Comparison of ENCODE assay signal across 20 cellular contexts in genomic region chr18:35695384-35695783, GRCh38.
DNase-seq lines count a peak whose midpoint lies in the region; ATAC-seq and TF ChIP-seq lines count a peak whose summit lies in the region.
"Had no signal": no experiment of that assay in that cellular context is flagged by ENCODE, and none has a peak within 500 bp of the region (broad histone marks: within the 10 kb centered on the region; RNA-seq: fewer than 3 reads in every experiment).

No MANE protein-coding gene starts in this region.

- no peaks in the 10 kb centered on the region for H3K27me3 Mint-ChIP-seq in mesothelial cell of epicardium (ENCODE audit: low read depth)
- H3K27me3 Mint-ChIP-seq: stimulated activated memory B cell treated with anti-CD40 and anti-IgM and Interleukin-4, amounts not matched to agents 10 μg/mL and 1 μg/mL and 100 μg/mL, for 72 hours had no signal

- intact Hi-C loops in stomach (cut with DNase I; ENCODE audit: low total_unique reads) = no loop called here

- TF ChIP-seq EP300 in stomach (IDR thresholded peaks at IDR 0.05) = no peak

- no peak overlapping the region for H3K27ac Mint-ChIP-seq in mesothelial cell of epicardium
- H3K27ac Mint-ChIP-seq: CD8-positive, alpha-beta T cell; nephron progenitor cell; stimulated activated memory B cell treated with anti-CD40 and anti-IgM and Interleukin-4, amounts not matched to agents 10 μg/mL and 1 μg/mL and 100 μg/mL, for 72 hours had no signal

- TF ChIP-seq CTCF in stomach (IDR thresholded peaks at IDR 0.05) (no peak), brain microvascular endothelial cell (IDR thresholded peaks at IDR 0.05; ENCODE audit: low read depth, low read length, missing control alignments) (no peak), mesothelial cell of epicardium (IDR thresholded peaks at IDR 0.05; ENCODE audit: unreplicated experiment) (no peak)

- WGBS in stomach, 5 donors = 93 to 100% (median 95%) methylated on average over 1 of the region's 1 CpG

- in situ Hi-C loops in brain microvascular endothelial cell (cut with HindIII; ENCODE audit: low pct_ligation_motif_present, low sequenced_read_pairs) = no loop called here

- H3K4me3 Mint-ChIP-seq in mesothelial cell of epicardium = no peak overlapping the region
- H3K4me3 Mint-ChIP-seq: CD8-positive, alpha-beta T cell; nephron progenitor cell; stimulated activated memory B cell treated with anti-CD40 and anti-IgM and Interleukin-4, amounts not matched to agents 10 μg/mL and 1 μg/mL and 100 μg/mL, for 72 hours had no signal

- H3K27ac ChIP-seq in stomach = peak overlapping the region in 3 of 5 donors; percentile 5 to 40 (median 18)
- no peak overlapping the region for H3K27ac ChIP-seq in brain microvascular endothelial cell
- H3K27ac ChIP-seq: SK-N-MC had no signal

- H3K4me1 ChIP-seq in stomach = peaks cover 0 to 15% (median 9%) of the 10 kb centered on the region in 4 donors

- TF ChIP-seq POLR2A in stomach (IDR thresholded peaks at IDR 0.05) = no peak

- peaks cover 8% of the 10 kb centered on the region for H3K4me1 Mint-ChIP-seq in mesothelial cell of epicardium
- H3K4me1 Mint-ChIP-seq: nephron progenitor cell; stimulated activated memory B cell treated with anti-CD40 and anti-IgM and Interleukin-4, amounts not matched to agents 10 μg/mL and 1 μg/mL and 100 μg/mL, for 72 hours had no signal

- no peaks in the 10 kb centered on the region for H3K27me3 ChIP-seq in stomach
- H3K27me3 ChIP-seq in brain microvascular endothelial cell (replicated peaks) = no peaks in the 10 kb centered on the region
- H3K27me3 ChIP-seq: gastrocnemius medialis, MG63 had no signal

- no peaks in the 10 kb centered on the region for H3K9me3 Mint-ChIP-seq in mesothelial cell of epicardium
- H3K9me3 Mint-ChIP-seq: CD8-positive, alpha-beta T cell; nephron progenitor cell; stimulated activated memory B cell treated with anti-CD40 and anti-IgM and Interleukin-4, amounts not matched to agents 10 μg/mL and 1 μg/mL and 100 μg/mL, for 72 hours had no signal

- no peak for ATAC-seq in HG03095 (IDR thresholded peaks at IDR 0.05; ENCODE audit: unreplicated experiment)
- ATAC-seq: CD8-positive, alpha-beta T cell; stimulated activated memory B cell treated with anti-CD40 and anti-IgM and Interleukin-4, amounts not matched to agents 10 μg/mL and 1 μg/mL and 100 μg/mL, for 72 hours had no signal

- peaks cover 0 to 50% (median 40%) of the 10 kb centered on the region in 4 donors for H3K36me3 ChIP-seq in stomach
- H3K36me3 ChIP-seq in brain microvascular endothelial cell (replicated peaks) = peaks cover 25% of the 10 kb centered on the region

- H3K4me3 ChIP-seq in stomach = no peak overlapping the region
- H3K4me3 ChIP-seq in brain microvascular endothelial cell (ENCODE audit: low read depth, low read length) = no peak overlapping the region
- H3K4me3 ChIP-seq: gastrocnemius medialis, MG63, SK-N-MC, skin epidermis had no signal

- DNase-seq in DMS 273 treated with DMSO at 0.1 percent for 48 hours (lab: John Stamatoyannopoulos, UW) (peak; percentile 93), NCI-H2171 treated with DMSO at 0.1 percent for 48 hours (lab: John Stamatoyannopoulos, UW) (peak; percentile 88), cerebellar cortex (ENCODE audit: low spot score) (peak; percentile 54), stomach (no peak), brain microvascular endothelial cell (no peak), mesothelial cell of epicardium (ENCODE audit: low spot score in 2 of 2, unreplicated experiment in 2 of 2) (no peak)
- DNase-seq: activated CD4-positive, alpha-beta T cell treated with anti-CD3 and anti-CD28 coated beads, Interleukin-2, amount 50 U/mL, for 4 hours; activated gamma-delta T cell treated with Interleukin-2 at 50 U/mL for 16 hours; activated T-cell treated with anti-CD3 and anti-CD28 coated beads, Interleukin-2, amount 50 U/mL, for 48 hours; CD8-positive, alpha-beta T cell; EL; KBM-7; MG63; NCI-H1417; nephron progenitor cell had no signal

- no peaks in the 10 kb centered on the region for H3K9me3 ChIP-seq in stomach
- H3K9me3 ChIP-seq: gastrocnemius medialis, MG63 had no signal

- H3K36me3 Mint-ChIP-seq in mesothelial cell of epicardium = peaks cover 16% of the 10 kb centered on the region

Comparison
In these comparisons a context has a peak if more than half of its experiments do, and no peak if none do; other contexts are left out.
1. DNase-seq: peak in DMS 273 treated with DMSO at 0.1 percent for 48 hours (single experiment), NCI-H2171 treated with DMSO at 0.1 percent for 48 hours (single experiment) and cerebellar cortex (single experiment); none in stomach (single experiment), brain microvascular endothelial cell (single experiment) and mesothelial cell of epicardium (0 of 2).